ENCODE assay signal across 28 cellular contexts in genomic region chr9:133472753-133473378, GRCh38. TPM values are rescaled to one million over a fixed set of nuclear protein-coding genes. Genes with fewer than 3 reads are reported as not detected.
"Had no signal": no experiment of that assay in that cellular context is flagged by ENCODE, and none has a peak within 500 bp of the region (broad histone marks: within the 10 kb centered on the region; RNA-seq: fewer than 3 reads in every experiment).

No MANE protein-coding gene starts in this region.

- H3K4me3 Mint-ChIP-seq: memory B cell; nephron; stimulated activated naive CD8-positive, alpha-beta T cell treated with anti-CD3 and anti-CD28 coated beads, Interleukin-15, amount 100 ng/mL, for 72 hours had no signal

- H3K27ac ChIP-seq: epithelial cell of prostate, esophagus muscularis mucosa, gastrocnemius medialis, heart right ventricle, left lung, lower lobe of right lung, neutrophil, psoas muscle, sigmoid colon, testis, tibial nerve, upper lobe of right lung, vagina had no signal

- H3K4me1 Mint-ChIP-seq: nephron had no signal

- DNase-seq: cortex of kidney; effector memory CD4-positive, alpha-beta T cell; gastrocnemius medialis; heart right ventricle; hypothalamus; lower lobe of right lung; midbrain; naive B cell; psoas muscle; sigmoid colon; stimulated activated CD4-positive, alpha-beta T cell treated with anti-CD3 and anti-CD28 coated beads, Interleukin-2, amount 100 ng/mL, for 24 hours; stimulated activated CD4-positive, alpha-beta T cell treated with anti-CD3 and anti-CD28 coated beads, Interleukin-4, amount 100 ng/mL, for 4 hours; stimulated activated naive B cell treated with anti-CD40 and anti-IgM and Interleukin-4, amounts not matched to agents 10 μg/mL and 1 μg/mL and 100 μg/mL, for 72 hours; stimulated activated naive CD8-positive, alpha-beta T cell treated with anti-CD3 and anti-CD28 coated beads, Interleukin-15, amount 100 ng/mL, for 72 hours; testis; upper lobe of right lung had no signal

- H3K9me3 ChIP-seq: esophagus muscularis mucosa, gastrocnemius medialis, heart right ventricle, left lung, lower lobe of right lung, neutrophil, psoas muscle, sigmoid colon, testis, tibial nerve, upper lobe of right lung, vagina had no signal

- ATAC-seq: gastrocnemius medialis; heart right ventricle; left lung; lower lobe of right lung; stimulated activated naive B cell treated with anti-CD40 and anti-IgM and Interleukin-4, amounts not matched to agents 10 μg/mL and 1 μg/mL and 100 μg/mL, for 72 hours; stimulated activated naive CD8-positive, alpha-beta T cell treated with anti-CD3 and anti-CD28 coated beads, Interleukin-15, amount 100 ng/mL, for 72 hours; upper lobe of right lung had no signal

- H3K27me3 ChIP-seq: esophagus muscularis mucosa, gastrocnemius medialis, heart right ventricle, left lung, sigmoid colon, testis, tibial nerve, upper lobe of right lung, vagina had no signal

- H3K4me3 ChIP-seq: esophagus muscularis mucosa, gastrocnemius medialis, heart right ventricle, left lung, lower lobe of right lung, psoas muscle, sigmoid colon, skin epidermis, testis, tibial nerve, upper lobe of right lung, vagina had no signal

- H3K36me3 ChIP-seq: gastrocnemius medialis, neutrophil, upper lobe of right lung had no signal

- H3K9me3 Mint-ChIP-seq: memory B cell; naive B cell; nephron; stimulated activated naive B cell treated with anti-CD40 and anti-IgM and Interleukin-4, amounts not matched to agents 10 μg/mL and 1 μg/mL and 100 μg/mL, for 72 hours; stimulated activated naive CD8-positive, alpha-beta T cell treated with anti-CD3 and anti-CD28 coated beads, Interleukin-15, amount 100 ng/mL, for 72 hours had no signal

- H3K36me3 Mint-ChIP-seq: naive B cell had no signal

- H3K4me1 ChIP-seq: gastrocnemius medialis, psoas muscle, testis, vagina had no signal

- H3K27me3 Mint-ChIP-seq: memory B cell; naive B cell; stimulated activated naive B cell treated with anti-CD40 and anti-IgM and Interleukin-4, amounts not matched to agents 10 μg/mL and 1 μg/mL and 100 μg/mL, for 72 hours; stimulated activated naive CD8-positive, alpha-beta T cell treated with anti-CD3 and anti-CD28 coated beads, Interleukin-15, amount 100 ng/mL, for 72 hours had no signal

- H3K27ac Mint-ChIP-seq: memory B cell; nephron; stimulated activated naive B cell treated with anti-CD40 and anti-IgM and Interleukin-4, amounts not matched to agents 10 μg/mL and 1 μg/mL and 100 μg/mL, for 72 hours; stimulated activated naive CD8-positive, alpha-beta T cell treated with anti-CD3 and anti-CD28 coated beads, Interleukin-15, amount 100 ng/mL, for 72 hours had no signal

RNA-seq across cellular contexts. Expression of gene MYMK, which starts 51.9 kb away (rescaled TPM):
- total RNA-seq: esophagus muscularis mucosa, fibroblast of villous mesenchyme, gastrocnemius medialis, heart right ventricle, left lung, lower lobe of right lung, osteoblast, sigmoid colon, subcutaneous adipose tissue, testis, upper lobe of right lung, vagina had no signal
- polyA plus RNA-seq: heart right ventricle, sigmoid colon had no signal
